In the genomic region with DNA sequence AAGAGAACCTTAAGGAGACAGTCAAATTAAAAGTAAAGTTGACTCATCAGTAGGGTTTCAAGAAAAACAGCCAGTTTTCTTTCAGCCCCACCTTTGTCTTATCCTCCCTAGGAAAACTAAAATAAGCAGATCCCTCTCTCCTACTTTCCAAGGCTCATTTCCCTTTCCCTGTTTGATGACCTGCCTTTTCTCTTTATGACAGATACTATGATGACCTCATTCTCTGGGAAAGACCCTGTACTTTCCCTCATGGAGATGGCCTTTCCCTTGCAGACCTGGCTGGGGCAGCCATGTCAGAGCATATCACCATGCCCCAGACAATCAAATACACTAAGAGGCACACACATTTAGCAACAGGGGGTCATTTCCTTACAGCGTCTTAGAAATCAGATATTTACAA, we compare ENCODE assay signal across 32 cellular contexts. TPM values are rescaled to one million over a fixed set of nuclear protein-coding genes. Genes with fewer than 3 reads are reported as not detected.
"Had no signal": no experiment of that assay in that cellular context is flagged by ENCODE, and none has a peak within 500 bp of the region (broad histone marks: within the 10 kb centered on the region; RNA-seq: fewer than 3 reads in every experiment).

No MANE protein-coding gene starts in this region.

- H3K36me3 Mint-ChIP-seq: stimulated activated effector memory CD8-positive, alpha-beta T cell treated with anti-CD3 and anti-CD28 coated beads, Interleukin-12 subunit alpha, Interleukin-12 subunit beta, amount 100 ng/mL, for 72 hours; stimulated activated memory B cell treated with anti-CD40 and anti-IgM and Interleukin-4, amounts not matched to agents 10 μg/mL and 1 μg/mL and 100 μg/mL, for 72 hours; stimulated activated naive B cell treated with anti-CD40 and anti-IgM and Interleukin-4, amounts not matched to agents 10 μg/mL and 1 μg/mL and 100 μg/mL, for 72 hours; type B pancreatic cell had no signal

- ATAC-seq: stimulated activated effector memory CD8-positive, alpha-beta T cell treated with anti-CD3 and anti-CD28 coated beads, Interleukin-12 subunit alpha, Interleukin-12 subunit beta, amount 100 ng/mL, for 72 hours; stimulated activated memory B cell treated with anti-CD40 and anti-IgM and Interleukin-4, amounts not matched to agents 10 μg/mL and 1 μg/mL and 100 μg/mL, for 72 hours; stimulated activated naive B cell treated with anti-CD40 and anti-IgM and Interleukin-4, amounts not matched to agents 10 μg/mL and 1 μg/mL and 100 μg/mL, for 72 hours; stimulated activated naive CD8-positive, alpha-beta T cell treated with anti-CD3 and anti-CD28 coated beads, Interleukin-15, amount 100 ng/mL, for 72 hours; stimulated activated naive CD8-positive, alpha-beta T cell treated with anti-CD3 and anti-CD28 coated beads, Interleukin-15, Interleukin-2, amounts not matched to agents 100 U/mL and 50 U/mL, for 24 hours; upper lobe of right lung had no signal

- H3K4me1 ChIP-seq: stomach, suprapubic skin, testis, thyroid gland, tibial artery, tibial nerve, transverse colon, upper lobe of left lung, upper lobe of right lung, uterus, vagina had no signal

- H3K27ac Mint-ChIP-seq: stimulated activated effector memory CD8-positive, alpha-beta T cell treated with anti-CD3 and anti-CD28 coated beads, Interleukin-12 subunit alpha, Interleukin-12 subunit beta, amount 100 ng/mL, for 72 hours; stimulated activated memory B cell treated with anti-CD40 and anti-IgM and Interleukin-4, amounts not matched to agents 10 μg/mL and 1 μg/mL and 100 μg/mL, for 72 hours; stimulated activated naive B cell treated with anti-CD40 and anti-IgM and Interleukin-4, amounts not matched to agents 10 μg/mL and 1 μg/mL and 100 μg/mL, for 72 hours; stimulated activated naive CD8-positive, alpha-beta T cell treated with anti-CD3 and anti-CD28 coated beads, Interleukin-15, Interleukin-2, amounts not matched to agents 100 ng/mL and 50 ng/mL, for 24 hours; type B pancreatic cell had no signal

- H3K9me3 ChIP-seq: stomach, suprapubic skin, testis, thoracic aorta, thyroid gland, tibial artery, transverse colon, upper lobe of left lung, upper lobe of right lung, uterus, vagina had no signal

- H3K27me3 Mint-ChIP-seq: stimulated activated memory B cell treated with anti-CD40 and anti-IgM and Interleukin-4, amounts not matched to agents 10 μg/mL and 1 μg/mL and 100 μg/mL, for 72 hours; stimulated activated naive CD8-positive, alpha-beta T cell treated with anti-CD3 and anti-CD28 coated beads, Interleukin-15, amount 100 ng/mL, for 72 hours; stimulated activated naive CD8-positive, alpha-beta T cell treated with anti-CD3 and anti-CD28 coated beads, Interleukin-15, Interleukin-2, amounts not matched to agents 100 ng/mL and 50 ng/mL, for 24 hours had no signal

- H3K36me3 ChIP-seq: stomach, suprapubic skin, thoracic aorta, thyroid gland, tibial artery, tibial nerve, transverse colon, upper lobe of left lung, upper lobe of right lung, uterus, vagina had no signal

- DNase-seq: stimulated activated CD4-positive, alpha-beta T cell treated with anti-CD3 and anti-CD28 coated beads, Interleukin-2, amount 100 ng/mL, for 48 hours; stimulated activated CD4-positive, alpha-beta T cell treated with anti-CD3 and anti-CD28 coated beads, Interleukin-4, amount 100 ng/mL, for 1 hour; stimulated activated CD4-positive, alpha-beta T cell treated with anti-CD3 and anti-CD28 coated beads, Interleukin-4, amount 100 ng/mL, for 24 hours; stimulated activated CD4-positive, alpha-beta T cell treated with anti-CD3 and anti-CD28 coated beads, Interleukin-4, amount 100 ng/mL, for 4 hours; stimulated activated CD8-positive, alpha-beta memory T cell treated with anti-CD3 and anti-CD28 coated beads, Interleukin-4, amount 100 ng/mL, for 48 hours; stimulated activated naive B cell treated with anti-CD40 and anti-IgM and Interleukin-4, amounts not matched to agents 10 μg/mL and 1 μg/mL and 100 μg/mL, for 72 hours; stimulated activated naive CD4-positive, alpha-beta T cell; stimulated activated naive CD4-positive, alpha-beta T cell treated with Interleukin-2 at 50 U/mL for 16 hours; stimulated activated naive CD8-positive, alpha-beta T cell treated with anti-CD3 and anti-CD28 coated beads, Interleukin-15, amount 100 ng/mL, for 72 hours; stimulated activated naive CD8-positive, alpha-beta T cell treated with anti-CD3 and anti-CD28 coated beads, Interleukin-15, Interleukin-2, amounts not matched to agents 100 U/mL and 50 U/mL, for 24 hours; stomach; substantia nigra; testis; thyroid gland; tibial artery; transverse colon; trophoblast cell; upper lobe of left lung; upper lobe of right lung; uterus had no signal

- H3K27ac ChIP-seq: stomach, suprapubic skin, testis, thoracic aorta, thyroid gland, tibial artery, tibial nerve, transverse colon, upper lobe of left lung, upper lobe of right lung, uterus, vagina had no signal

- H3K4me3 Mint-ChIP-seq: stimulated activated effector memory CD8-positive, alpha-beta T cell treated with anti-CD3 and anti-CD28 coated beads, Interleukin-12 subunit alpha, Interleukin-12 subunit beta, amount 100 ng/mL, for 72 hours; stimulated activated memory B cell treated with anti-CD40 and anti-IgM and Interleukin-4, amounts not matched to agents 10 μg/mL and 1 μg/mL and 100 μg/mL, for 72 hours; stimulated activated naive B cell treated with anti-CD40 and anti-IgM and Interleukin-4, amounts not matched to agents 10 μg/mL and 1 μg/mL and 100 μg/mL, for 72 hours; stimulated activated naive CD8-positive, alpha-beta T cell treated with anti-CD3 and anti-CD28 coated beads, Interleukin-15, amount 100 ng/mL, for 72 hours; stimulated activated naive CD8-positive, alpha-beta T cell treated with anti-CD3 and anti-CD28 coated beads, Interleukin-15, Interleukin-2, amounts not matched to agents 100 ng/mL and 50 ng/mL, for 24 hours; type B pancreatic cell had no signal

- FAIRE-seq: urothelium cell line had no signal

- H3K4me1 Mint-ChIP-seq: stimulated activated effector memory CD8-positive, alpha-beta T cell treated with anti-CD3 and anti-CD28 coated beads, Interleukin-12 subunit alpha, Interleukin-12 subunit beta, amount 100 ng/mL, for 72 hours; stimulated activated memory B cell treated with anti-CD40 and anti-IgM and Interleukin-4, amounts not matched to agents 10 μg/mL and 1 μg/mL and 100 μg/mL, for 72 hours; stimulated activated naive B cell treated with anti-CD40 and anti-IgM and Interleukin-4, amounts not matched to agents 10 μg/mL and 1 μg/mL and 100 μg/mL, for 72 hours; stimulated activated naive CD8-positive, alpha-beta T cell treated with anti-CD3 and anti-CD28 coated beads, Interleukin-15, amount 100 ng/mL, for 72 hours had no signal

- H3K9me3 Mint-ChIP-seq: type B pancreatic cell had no signal

- H3K27me3 ChIP-seq: stomach, testis, thyroid gland, tibial artery, tibial nerve, transverse colon, upper lobe of left lung, upper lobe of right lung, uterus, vagina had no signal

- H3K4me3 ChIP-seq: stomach, suprapubic skin, testis, thoracic aorta, thyroid gland, tibial artery, tibial nerve, transverse colon, upper lobe of left lung, upper lobe of right lung, uterus, vagina had no signal

RNA-seq across cellular contexts. Expression of gene GPR139, which starts 53.6 kb away (rescaled TPM):
- total RNA-seq: stomach, subcutaneous adipose tissue, suprapubic skin, testis, thoracic aorta, thyroid gland, tibial nerve, transverse colon, upper lobe of left lung, upper lobe of right lung, ureter, urinary bladder, uterus, vagina had no signal
- polyA plus RNA-seq: stomach, urinary bladder had no signal
